8 cellular contexts compared by ENCODE assay signal in the genomic region with DNA sequence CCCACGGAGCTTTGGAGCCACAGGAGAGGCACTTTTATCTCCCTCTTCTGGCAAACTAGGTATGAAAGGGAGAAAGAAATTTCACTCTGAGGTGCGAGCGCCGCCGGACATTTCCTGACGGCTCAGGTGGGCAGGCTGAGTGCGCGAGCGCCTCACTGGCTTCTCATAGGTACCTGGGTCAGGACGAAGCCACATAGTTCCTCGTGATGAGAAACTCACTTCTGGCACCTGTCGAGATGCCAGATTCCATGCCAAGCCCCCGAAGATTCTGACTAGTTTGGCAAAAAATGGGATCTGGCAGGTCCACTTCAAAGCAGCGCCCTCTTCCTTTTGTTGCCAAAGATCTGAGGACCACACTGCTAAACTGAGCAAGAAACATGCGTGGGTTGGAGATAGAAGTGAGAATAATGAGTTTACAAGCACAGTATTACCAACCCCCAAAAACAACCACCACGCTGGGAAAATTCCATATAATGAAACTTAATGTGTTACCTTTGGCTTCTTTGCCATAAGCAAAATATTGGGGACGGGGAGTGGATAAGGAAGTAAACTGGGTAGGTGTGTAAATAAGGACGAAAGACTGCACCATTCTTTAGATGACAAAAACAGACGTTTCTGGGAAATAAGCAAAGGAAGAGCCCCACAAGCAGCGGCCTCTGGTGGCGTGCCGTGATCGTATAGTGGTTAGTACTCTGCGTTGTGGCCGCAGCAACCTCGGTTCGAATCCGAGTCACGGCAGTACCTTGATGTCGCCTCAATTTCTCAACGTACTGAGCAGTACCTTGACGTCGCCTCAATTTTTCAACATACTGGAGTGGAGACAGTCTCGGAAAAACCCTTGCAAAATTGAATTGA.
A peak's percentile ranks its signal among the peaks of the same experiment; 100 is the strongest.
DNase-seq lines count a peak whose midpoint lies in the region; ATAC-seq, FAIRE-seq and TF ChIP-seq lines count a peak whose summit lies in the region.

No MANE protein-coding gene starts in this region.

- H4K5ac ChIP-seq in H1 (ENCODE audit: insufficient read length, low read depth, low read length), result no peak overlapping the region

- no peaks in the 10 kb centered on the region for H4K20me1 ChIP-seq in H1 (replicated peaks in 1 of 2; ENCODE audit: control insufficient read depth in 1 of 2, insufficient read depth in 2 of 2, low read length in 2 of 2)

- no peak overlapping the region for H2BK12ac ChIP-seq in H1 (ENCODE audit: low read depth, low read length)

- CTCF ChIA-PET in H1 (lab: Charles Lee; ENCODE audit: partially characterized antibody), result interaction anchor here (0.8 to 1.3 kb wide), 4 partner anchors 10 to 640 kb away, joined by 3 to 5 read pairs (median 4); no protein-coding TSS in a partner anchor

- H2AFZ ChIP-seq in H1 (ENCODE audit: low read length), result peak overlapping the region; percentile 78

- H2BK20ac ChIP-seq in H1 (ENCODE audit: low read length), result no peak overlapping the region

- H3K36me3 ChIP-seq in H1 (ENCODE audit: control insufficient read depth in 2 of 4, insufficient read depth in 4 of 4, low read length in 3 of 4), result no peaks in the 10 kb centered on the region

- peak overlapping the region; percentile 73 to 76 for H3K4me2 ChIP-seq in H1 (ENCODE audit: insufficient read depth in 1 of 2, low read depth in 2 of 2, low read length in 2 of 2)

- no peaks in the 10 kb centered on the region for H3K27me3 ChIP-seq in H1 (replicated peaks in 1 of 4; ENCODE audit: control insufficient read depth in 3 of 4, extremely low read depth in 1 of 4, insufficient read depth in 3 of 4, low read length in 3 of 4)

- peaks cover 2 to 11% (median 7%) of the 10 kb centered on the region in 4 experiments; a peak in 5 of 7 replicates for H3K4me1 ChIP-seq in H1 (replicated peaks in 1 of 4; ENCODE audit: control insufficient read depth in 3 of 4, insufficient read depth in 4 of 4, low read length in 3 of 4)

- H3K4ac ChIP-seq in H1 (replicated peaks; ENCODE audit: insufficient read length, low read depth, low read length), result no peak overlapping the region

- no peaks in the 10 kb centered on the region for H3K79me1 ChIP-seq in H1 (ENCODE audit: low read depth, low read length)

- POLR2A ChIA-PET in H1 (lab: Charles Lee; ENCODE audit: partially characterized antibody), result interaction anchor here (1.2 to 21.6 kb wide), 8 partner anchors 10 to 873 kb away, joined by 3 to 587 read pairs (median 14); a partner anchor contains a TSS

- H3K4me3 ChIP-seq in GM08714 (ENCODE audit: low read length) (peak overlapping the region; percentile 68), H1 (ENCODE audit: extremely low read depth in 1 of 4, insufficient read depth in 2 of 4, low read depth in 3 of 4, low read length in 4 of 4) (peak overlapping the region; percentile 74 to 85 (median 84))

- H3K79me2 ChIP-seq in H1 (ENCODE audit: control insufficient read depth in 1 of 2, insufficient read depth in 2 of 2, low read length in 2 of 2), result no peaks in the 10 kb centered on the region

- DNase-seq in NCI-H524 treated with DMSO at 0.1 percent for 48 hours (lab: John Stamatoyannopoulos, UW) (peak; percentile 14), H1 (ENCODE audit: low read depth in 1 of 2, low spot score in 2 of 2) (peak in 1 of 2 experiments; percentile 77), mucosa of gallbladder (ENCODE audit: low spot score) (peak; percentile 60), SHP77 treated with DMSO at 0.1 percent for 48 hours (lab: John Stamatoyannopoulos, UW) (no peak)
- peak; percentile 89 for DNase-seq in activated CD8-positive, alpha-beta memory T cell treated with anti-CD3 and anti-CD28 coated beads for 24 hours
- DNase-seq in stimulated activated CD8-positive, alpha-beta memory T cell treated with anti-CD3 and anti-CD28 coated beads, Interleukin-4, amount 100 ng/mL, for 48 hours, result peak; percentile 86

- no peak for TF ChIP-seq EP300 in H1 (IDR thresholded peaks at IDR 0.05; ENCODE audit: borderline replicate concordance in 1 of 2, low read depth in 2 of 2, low read length in 2 of 2)

- no peak overlapping the region for H4K8ac ChIP-seq in H1 (ENCODE audit: extremely low read depth, insufficient read depth, low read length)

- TF ChIP-seq POLR2A in H1 (IDR thresholded peaks at IDR 0.05; ENCODE audit: control extremely low read depth in 1 of 2, low read depth in 2 of 2, low read length in 2 of 2), result no peak

- no peak overlapping the region for H2BK120ac ChIP-seq in H1 (replicated peaks; ENCODE audit: low read depth, low read length)

- no peak overlapping the region for H2BK5ac ChIP-seq in H1 (ENCODE audit: low read depth, low read length)

- TF ChIP-seq CTCF in H1 (IDR thresholded peaks at IDR 0.05; ENCODE audit: control extremely low read depth in 1 of 3, insufficient read depth in 1 of 3, low read depth in 1 of 3, low read length in 3 of 3), result peak; percentile 33 to 65 (median 52)

- peak; percentile 7 for FAIRE-seq in H1 (lab: Jason Lieb, UNC)

- no peak overlapping the region; the same call in none of the 2 replicates for H3K18ac ChIP-seq in H1 (ENCODE audit: extremely low read depth, low read length)

- TF ChIP-seq RAD21 in H1 (IDR thresholded peaks at IDR 0.05 in 1 of 2, conservative IDR thresholded peaks at IDR 0.05 in 1 of 2; ENCODE audit: low read depth in 2 of 2, low read length in 2 of 2), result peak in 1 of 2 experiments; percentile 25; a peak in 2 of 4 replicates

- no peak overlapping the region for H3K27ac ChIP-seq in H1 (ENCODE audit: low read depth, low read length)

- peak; percentile 69 for ATAC-seq in HG02759 (IDR thresholded peaks at IDR 0.05; ENCODE audit: unreplicated experiment)

- no peak overlapping the region for H4K91ac ChIP-seq in H1 (replicated peaks; ENCODE audit: insufficient read length, low read length)

- H3K9ac ChIP-seq in H1 (replicated peaks in 1 of 4; ENCODE audit: extremely low read depth in 1 of 4, low read depth in 3 of 4, low read length in 3 of 4), result peak overlapping the region in 2 of 4 experiments; percentile 25 to 26; a peak in 3 of 7 replicates

- H3K23me2 ChIP-seq in H1 (ENCODE audit: low read depth, low read length), result peaks cover 9% of the 10 kb centered on the region; the same call in 1 of the 2 replicates

- no peak overlapping the region for H3K56ac ChIP-seq in H1 (replicated peaks; ENCODE audit: insufficient read length, low read depth, low read length)

- H3K23ac ChIP-seq in H1 (ENCODE audit: insufficient read length), result no peak overlapping the region

- no peak overlapping the region for H2BK15ac ChIP-seq in H1 (ENCODE audit: low read length)

- no peaks in the 10 kb centered on the region for H3K9me3 ChIP-seq in H1 (ENCODE audit: insufficient read depth in 2 of 2, low read depth in 1 of 2, low read length in 1 of 2)

- no peak overlapping the region for H2AK5ac ChIP-seq in H1 (ENCODE audit: low read depth, low read length)

- 7% methylated on average over 34 of the region's 34 CpGs; no CpG with 5 or more reads in 1 of the 2 experiments for WGBS in H1 (ENCODE audit: extremely low coverage in 1 of 2, insufficient coverage in 1 of 2, insufficient read length in 1 of 2, insufficient replicate concordance in 2 of 2, low coverage in 1 of 2, low lambda C conversion rate in 2 of 2, missing lambda C conversion rate in 1 of 2), 2 experiments

- no peak overlapping the region for H3K14ac ChIP-seq in H1 (ENCODE audit: insufficient read length)

TF ChIP-seq in H1, 55 proteins besides CTCF, POLR2A, EP300 and RAD21 (continues in another document):
- TF ChIP-seq PHF8 (conservative IDR thresholded peaks at IDR 0.05; ENCODE audit: low read depth, low read length) (no peak), ASH2L (IDR thresholded peaks at IDR 0.05; ENCODE audit: low read length) (peak; percentile 56), TEAD4 (IDR thresholded peaks at IDR 0.05; ENCODE audit: low read depth, low read length) (no peak), YY1 (IDR thresholded peaks at IDR 0.05; ENCODE audit: low read depth, low read length) (no peak), MAFK (IDR thresholded peaks at IDR 0.05; ENCODE audit: low read depth, low read length) (no peak), SUZ12 (IDR thresholded peaks at IDR 0.05; ENCODE audit: low read length) (no peak), RBBP5 (IDR thresholded peaks at IDR 0.05; ENCODE audit: borderline replicate concordance, low read depth, low read length) (peak; percentile 37; the same call in 1 of the 2 replicates), TAF1 (IDR thresholded peaks at IDR 0.05; ENCODE audit: low read depth, low read length) (no peak), ZNF274 (IDR thresholded peaks at IDR 0.05; ENCODE audit: borderline replicate concordance, extremely low read depth, low read length) (no peak), SP4 (IDR thresholded peaks at IDR 0.05; ENCODE audit: low read length) (no peak), BRCA1 (IDR thresholded peaks at IDR 0.05; ENCODE audit: low read depth, low read length) (no peak), EZH2 (IDR thresholded peaks at IDR 0.05; ENCODE audit: low read depth, low read length, severe bottlenecking) (no peak), CBX8 (IDR thresholded peaks at IDR 0.05; ENCODE audit: borderline replicate concordance, low read depth, low read length) (no peak), SIN3A (conservative IDR thresholded peaks at IDR 0.05 in 1 of 2, IDR thresholded peaks at IDR 0.05 in 1 of 2; ENCODE audit: low read depth in 1 of 2, low read length in 2 of 2) (peak in 1 of 2 experiments; percentile 12; a peak in 1 of 4 replicates), SP2 (IDR thresholded peaks at IDR 0.05; ENCODE audit: low read length) (no peak), CREB1 (IDR thresholded peaks at IDR 0.05) (peak; percentile 29; the same call in 1 of the 2 replicates), TCF12 (IDR thresholded peaks at IDR 0.05; ENCODE audit: low read depth, low read length) (no peak), JUN (IDR thresholded peaks at IDR 0.05; ENCODE audit: low read depth, low read length) (no peak), HDAC2 (IDR thresholded peaks at IDR 0.05; ENCODE audit: borderline replicate concordance in 1 of 2, low read depth in 2 of 2, low read length in 2 of 2) (no peak)
- TF ChIP-seq, protein P1, sequence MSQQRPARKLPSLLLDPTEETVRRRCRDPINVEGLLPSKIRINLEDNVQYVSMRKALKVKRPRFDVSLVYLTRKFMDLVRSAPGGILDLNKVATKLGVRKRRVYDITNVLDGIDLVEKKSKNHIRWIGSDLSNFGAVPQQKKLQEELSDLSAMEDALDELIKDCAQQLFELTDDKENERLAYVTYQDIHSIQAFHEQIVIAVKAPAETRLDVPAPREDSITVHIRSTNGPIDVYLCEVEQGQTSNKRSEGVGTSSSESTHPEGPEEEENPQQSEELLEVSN (IDR thresholded peaks at IDR 0.05), result peak; percentile 7; the same call in 1 of the 2 replicates
- TF ChIP-seq, protein P2, sequence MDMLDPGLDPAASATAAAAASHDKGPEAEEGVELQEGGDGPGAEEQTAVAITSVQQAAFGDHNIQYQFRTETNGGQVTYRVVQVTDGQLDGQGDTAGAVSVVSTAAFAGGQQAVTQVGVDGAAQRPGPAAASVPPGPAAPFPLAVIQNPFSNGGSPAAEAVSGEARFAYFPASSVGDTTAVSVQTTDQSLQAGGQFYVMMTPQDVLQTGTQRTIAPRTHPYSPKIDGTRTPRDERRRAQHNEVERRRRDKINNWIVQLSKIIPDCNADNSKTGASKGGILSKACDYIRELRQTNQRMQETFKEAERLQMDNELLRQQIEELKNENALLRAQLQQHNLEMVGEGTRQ (IDR thresholded peaks at IDR 0.05; ENCODE audit: low read length), result no peak
